1 cellular context compared by ENCODE assay signal in the genomic region with DNA sequence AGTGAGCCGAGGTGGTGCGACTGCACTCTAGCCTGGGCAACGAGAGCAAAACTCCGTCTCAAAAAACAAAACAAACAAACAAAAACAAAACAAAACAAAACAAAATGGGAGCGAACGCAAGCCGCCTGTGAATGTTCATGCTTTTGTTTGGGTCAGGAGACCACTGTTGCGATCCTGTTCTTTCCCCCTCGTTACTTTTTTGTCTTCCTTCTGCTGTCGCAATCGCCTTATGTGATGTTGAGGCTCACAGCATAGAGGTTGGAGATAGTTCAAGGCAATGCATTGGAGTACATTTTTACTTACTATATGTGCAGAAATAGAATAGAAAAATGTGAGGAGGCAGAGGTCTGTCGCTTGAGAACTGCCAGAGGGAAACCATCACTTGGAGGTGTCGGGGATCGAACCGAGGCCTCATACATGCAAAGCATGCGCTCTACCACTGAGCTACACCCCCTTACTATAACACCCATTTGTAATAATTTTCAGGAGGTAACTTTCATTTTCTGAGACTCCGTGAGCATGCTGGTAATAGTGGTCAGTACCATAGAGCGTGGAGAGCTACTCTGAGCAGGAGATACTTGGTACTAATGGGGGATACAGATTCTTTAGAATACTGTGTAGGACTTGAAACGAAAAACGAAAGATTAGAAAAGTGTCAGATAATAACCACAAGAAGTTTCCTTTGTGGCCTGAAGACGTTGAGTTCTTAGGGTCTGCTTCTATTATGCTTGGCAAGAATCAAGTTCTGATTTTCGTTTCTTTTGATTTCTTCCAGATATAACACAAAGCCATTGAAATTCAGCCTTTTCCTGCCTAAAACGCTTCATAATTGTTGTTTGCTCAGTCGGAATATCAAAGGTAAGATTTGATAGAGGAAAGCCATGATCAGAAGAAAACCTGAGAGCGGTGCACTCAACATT.
TF ChIP-seq lines count a peak whose summit lies in the region.

No MANE protein-coding gene starts in this region.

TF ChIP-seq in K562, 482 proteins besides CTCF, POLR2A, EP300 and RAD21 (continued from another document):
- TF ChIP-seq MNT (conservative IDR thresholded peaks at IDR 0.05) (peak; percentile 39 to 54; a peak in 3 of 4 replicates), HDAC8 (tag; IDR thresholded peaks at IDR 0.05) (no peak), ZBTB7A (IDR thresholded peaks at IDR 0.05; ENCODE audit: borderline replicate concordance, control insufficient read depth, low read depth, low read length) (no peak), CEBPG (CRISPR knock-in tag; IDR thresholded peaks at IDR 0.05) (peak; percentile 87), CEBPG (tag; conservative IDR thresholded peaks at IDR 0.05 in 1 of 2, IDR thresholded peaks at IDR 0.05 in 1 of 2) (peak; percentile 48 to 62; a peak in 3 of 4 replicates), NBN (IDR thresholded peaks at IDR 0.05; ENCODE audit: low read depth) (peak; percentile 72; the same call in 1 of the 2 replicates), JUND (IDR thresholded peaks at IDR 0.05; ENCODE audit: borderline replicate concordance, low read depth, low read length) (peak; percentile 41; the same call in 1 of the 2 replicates), JUND (tag; IDR thresholded peaks at IDR 0.05; ENCODE audit: borderline replicate concordance, low read depth, low read length) (peak; percentile 33; the same call in 1 of the 3 replicates), TEAD1 (CRISPR knock-in tag; IDR thresholded peaks at IDR 0.05) (peak in 1 of 2 experiments; percentile 46; a peak in 1 of 4 replicates), STAT5A (IDR thresholded peaks at IDR 0.05; ENCODE audit: borderline replicate concordance, low read length) (peak; percentile 45; the same call in 1 of the 2 replicates), GABPB2 (CRISPR knock-in tag; conservative IDR thresholded peaks at IDR 0.05) (no peak), SMARCA5 (IDR thresholded peaks at IDR 0.05) (peak; percentile 55; the same call in 1 of the 2 replicates), PHB (CRISPR knock-in tag; IDR thresholded peaks at IDR 0.05) (peak; percentile 76; the same call in 1 of the 2 replicates), CBX3 (IDR thresholded peaks at IDR 0.05; ENCODE audit: borderline replicate concordance in 1 of 2, low read length in 2 of 2) (peak in 1 of 2 experiments; percentile 67; a peak in 2 of 3 replicates), FOXP1 (CRISPR knock-in tag; IDR thresholded peaks at IDR 0.05) (0 out of 2 replicates have a peak, but pooled peaks have one; percentile 49), PKNOX1 (IDR thresholded peaks at IDR 0.05) (0 out of 2 replicates have a peak, but pooled peaks have one; percentile 24), MYC (IDR thresholded peaks at IDR 0.05; ENCODE audit: low read depth, low read length) (peak; percentile 48; the same call in 1 of the 2 replicates), MYC (CRISPR knock-in tag; IDR thresholded peaks at IDR 0.05; ENCODE audit: borderline replicate concordance, low read depth) (no peak), ZNF24 (IDR thresholded peaks at IDR 0.05) (peak; percentile 8; the same call in 1 of the 2 replicates), BACH1 (tag; IDR thresholded peaks at IDR 0.05) (0 out of 2 replicates have a peak, but pooled peaks have one; percentile 51), MTA3 (IDR thresholded peaks at IDR 0.05; ENCODE audit: borderline replicate concordance) (0 out of 2 replicates have a peak, but pooled peaks have one; percentile 33), CREM (IDR thresholded peaks at IDR 0.05; ENCODE audit: low read depth) (peak; percentile 59), HNRNPLL (IDR thresholded peaks at IDR 0.05; ENCODE audit: low read depth, low read length, poor library complexity, severe bottlenecking) (peak; percentile 14), NCOA2 (IDR thresholded peaks at IDR 0.05; ENCODE audit: partially characterized antibody in 2 of 2) (peak in 1 of 2 experiments; percentile 78), ZBTB33 (CRISPR knock-in tag; IDR thresholded peaks at IDR 0.05) (peak; percentile 52; the same call in 1 of the 2 replicates), KDM4B (IDR thresholded peaks at IDR 0.05; ENCODE audit: borderline replicate concordance in 2 of 2, low read depth in 1 of 2) (no peak), NR0B1 (IDR thresholded peaks at IDR 0.05; ENCODE audit: partially characterized antibody) (no peak), ZNF589 (CRISPR knock-in tag; IDR thresholded peaks at IDR 0.05; ENCODE audit: low read depth) (peak; percentile 48; the same call in 1 of the 2 replicates), ZNF197 (CRISPR knock-in tag; IDR thresholded peaks at IDR 0.05; ENCODE audit: low read depth) (0 out of 2 replicates have a peak, but pooled peaks have one; percentile 51), JUNB (CRISPR knock-in tag; conservative IDR thresholded peaks at IDR 0.05) (no peak), HNRNPUL1 (IDR thresholded peaks at IDR 0.05; ENCODE audit: low read length) (0 out of 2 replicates have a peak, but pooled peaks have one; percentile 65), POLR3G (IDR thresholded peaks at IDR 0.05; ENCODE audit: extremely low read depth, insufficient read length, insufficient replicate concordance) (peak; percentile 85), TEAD2 (tag; IDR thresholded peaks at IDR 0.05) (no peak), PTBP1 (IDR thresholded peaks at IDR 0.05; ENCODE audit: low read depth, low read length) (no peak), ZNF561 (CRISPR knock-in tag; conservative IDR thresholded peaks at IDR 0.05) (no peak), NR3C1 (CRISPR knock-in tag; IDR thresholded peaks at IDR 0.05) (no peak), CBFA2T3 (IDR thresholded peaks at IDR 0.05) (no peak), BRD9 (IDR thresholded peaks at IDR 0.05; ENCODE audit: low read depth, partially characterized antibody) (peak; percentile 76)
- TF ChIP-seq, protein P1, sequence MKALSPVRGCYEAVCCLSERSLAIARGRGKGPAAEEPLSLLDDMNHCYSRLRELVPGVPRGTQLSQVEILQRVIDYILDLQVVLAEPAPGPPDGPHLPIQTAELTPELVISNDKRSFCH (CRISPR knock-in tag; IDR thresholded peaks at IDR 0.05), result no peak
- TF ChIP-seq, protein P1 (tag; IDR thresholded peaks at IDR 0.05), result 0 out of 2 replicates have a peak, but pooled peaks have one; percentile 36
- TF ChIP-seq, protein P2, sequence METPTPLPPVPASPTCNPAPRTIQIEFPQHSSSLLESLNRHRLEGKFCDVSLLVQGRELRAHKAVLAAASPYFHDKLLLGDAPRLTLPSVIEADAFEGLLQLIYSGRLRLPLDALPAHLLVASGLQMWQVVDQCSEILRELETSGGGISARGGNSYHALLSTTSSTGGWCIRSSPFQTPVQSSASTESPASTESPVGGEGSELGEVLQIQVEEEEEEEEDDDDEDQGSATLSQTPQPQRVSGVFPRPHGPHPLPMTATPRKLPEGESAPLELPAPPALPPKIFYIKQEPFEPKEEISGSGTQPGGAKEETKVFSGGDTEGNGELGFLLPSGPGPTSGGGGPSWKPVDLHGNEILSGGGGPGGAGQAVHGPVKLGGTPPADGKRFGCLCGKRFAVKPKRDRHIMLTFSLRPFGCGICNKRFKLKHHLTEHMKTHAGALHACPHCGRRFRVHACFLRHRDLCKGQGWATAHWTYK (CRISPR knock-in tag; IDR thresholded peaks at IDR 0.05), result no peak
- TF ChIP-seq, protein P3, sequence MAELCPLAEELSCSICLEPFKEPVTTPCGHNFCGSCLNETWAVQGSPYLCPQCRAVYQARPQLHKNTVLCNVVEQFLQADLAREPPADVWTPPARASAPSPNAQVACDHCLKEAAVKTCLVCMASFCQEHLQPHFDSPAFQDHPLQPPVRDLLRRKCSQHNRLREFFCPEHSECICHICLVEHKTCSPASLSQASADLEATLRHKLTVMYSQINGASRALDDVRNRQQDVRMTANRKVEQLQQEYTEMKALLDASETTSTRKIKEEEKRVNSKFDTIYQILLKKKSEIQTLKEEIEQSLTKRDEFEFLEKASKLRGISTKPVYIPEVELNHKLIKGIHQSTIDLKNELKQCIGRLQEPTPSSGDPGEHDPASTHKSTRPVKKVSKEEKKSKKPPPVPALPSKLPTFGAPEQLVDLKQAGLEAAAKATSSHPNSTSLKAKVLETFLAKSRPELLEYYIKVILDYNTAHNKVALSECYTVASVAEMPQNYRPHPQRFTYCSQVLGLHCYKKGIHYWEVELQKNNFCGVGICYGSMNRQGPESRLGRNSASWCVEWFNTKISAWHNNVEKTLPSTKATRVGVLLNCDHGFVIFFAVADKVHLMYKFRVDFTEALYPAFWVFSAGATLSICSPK (IDR thresholded peaks at IDR 0.05; ENCODE audit: borderline replicate concordance), result no peak
